ENCODE assay signal across 25 cellular contexts in genomic region chr2:139805378-139805777, GRCh38.
DNase-seq lines count a peak whose midpoint lies in the region.
"Had no signal": no experiment of that assay in that cellular context is flagged by ENCODE, and none has a peak within 500 bp of the region (broad histone marks: within the 10 kb centered on the region; RNA-seq: fewer than 3 reads in every experiment).

No MANE protein-coding gene starts in this region.

- DNase-seq in COR-L47 (lab: John Stamatoyannopoulos, UW) (peak; percentile 32), NCI-H1694 (lab: John Stamatoyannopoulos, UW) (peak; percentile 83), NCI-H446 (lab: John Stamatoyannopoulos, UW) (peak; percentile 83 to 93), astrocyte of the hippocampus (ENCODE audit: low read depth, low spot score) (peak; percentile 17), occipital lobe (lab: John Stamatoyannopoulos, UW) (no peak), globus pallidus (ENCODE audit: low spot score) (no peak), OCI-M1 (lab: John Stamatoyannopoulos, UW) (no peak)
- DNase-seq in activated CD8-positive, alpha-beta memory T cell treated with anti-CD3 and anti-CD28 coated beads for 24 hours: no peak
- DNase-seq: activated CD4-positive, alpha-beta T cell treated with anti-CD3 and anti-CD28 coated beads, Interleukin-2, amount 50 U/mL, for 1 hour; activated CD4-positive, CD25-positive, alpha-beta regulatory T cell; activated effector memory CD4-positive, alpha-beta T cell treated with anti-CD3 and anti-CD28 coated beads, Interleukin-2, amount 50 U/mL, for 16 hours; activated naive CD8-positive, alpha-beta T cell treated with anti-CD3 and anti-CD28 coated beads for 36 hours; activated T-cell treated with anti-CD3 and anti-CD28 coated beads, Interleukin-2, amount 50 U/mL, for 24 hours; anterior cingulate cortex; CD4-positive, CD25-positive, alpha-beta regulatory T cell; colonic mucosa; effector CD4-positive, alpha-beta T cell; GM23248; NCI-H1048; NCI-H2107; RPMI8226; small intestine; stimulated activated CD4-positive, alpha-beta T cell treated with anti-CD3 and anti-CD28 coated beads, Interleukin-1b, Interleukin-23, amount 100 ng/mL, for 48 hours; stimulated activated naive CD4-positive, alpha-beta T cell treated with Interleukin-2 at 50 U/mL for 16 hours; T-helper 1 cell had no signal

Comparison
In these comparisons a context has a peak if more than half of its experiments do, and no peak if none do; other contexts are left out.
1. DNase-seq: peak in COR-L47 (single experiment), NCI-H1694 (single experiment), NCI-H446 (2 of 2) and astrocyte of the hippocampus (single experiment); none in occipital lobe (single experiment), globus pallidus (single experiment), OCI-M1 (single experiment) and activated CD8-positive, alpha-beta memory T cell treated with anti-CD3 and anti-CD28 coated beads for 24 hours (single experiment).